ENCODE assay signal across 36 cellular contexts in the genomic region with DNA sequence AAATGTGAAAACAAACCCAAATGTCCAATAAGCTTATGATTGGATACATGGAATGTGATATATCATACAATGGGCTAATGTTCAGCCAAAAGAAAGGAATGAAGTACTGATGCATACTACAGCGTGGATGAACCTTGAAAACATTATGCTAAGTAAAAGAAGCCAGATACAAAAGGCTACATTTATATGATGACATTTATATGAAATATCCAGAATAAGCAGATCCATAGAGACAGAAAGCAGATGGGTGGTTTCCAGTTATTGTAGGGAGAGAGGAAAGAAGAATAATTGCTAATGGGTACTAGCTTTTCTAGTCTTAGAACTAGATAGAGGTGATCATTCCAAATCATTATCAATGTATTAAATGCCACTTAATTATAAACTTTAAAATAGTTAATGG.
DNase-seq lines count a peak whose midpoint lies in the region; ATAC-seq, FAIRE-seq and TF ChIP-seq lines count a peak whose summit lies in the region.
"Had no signal": no experiment of that assay in that cellular context is flagged by ENCODE, and none has a peak within 500 bp of the region (broad histone marks: within the 10 kb centered on the region; RNA-seq: fewer than 3 reads in every experiment).

No MANE protein-coding gene starts in this region.

- no peak for TF ChIP-seq RAD21 in A549 (conservative IDR thresholded peaks at IDR 0.05 in 1 of 2, IDR thresholded peaks at IDR 0.05 in 1 of 2)

- H3K27me3 Mint-ChIP-seq in astrocyte (ENCODE audit: low read depth, unreplicated experiment): no peaks in the 10 kb centered on the region
- H3K27me3 Mint-ChIP-seq: B cell; CD4-positive, alpha-beta memory T cell; CD4-positive, alpha-beta T cell; CD4-positive, CD25-positive, alpha-beta regulatory T cell; CD8-positive, alpha-beta memory T cell had no signal

- no peak for TF ChIP-seq EP300 in A549 (IDR thresholded peaks at IDR 0.05)

- TF ChIP-seq CTCF in A549 (IDR thresholded peaks at IDR 0.05) (no peak), astrocyte (IDR thresholded peaks at IDR 0.05; ENCODE audit: insufficient read depth, low read depth, low read length) (no peak), pancreas (IDR thresholded peaks at IDR 0.05) (no peak)

- H4K20me1 ChIP-seq in astrocyte (ENCODE audit: insufficient read depth, low read length): no peaks in the 10 kb centered on the region
- H4K20me1 ChIP-seq: BLaER1; BLaER1 treated with 17β-estradiol and CSF1 and Interleukin-3, amounts not matched to agents 10 nM and 100 nM had no signal

- H3K9me3 ChIP-seq in A549 (no peaks in the 10 kb centered on the region), astrocyte (ENCODE audit: insufficient read depth, low read depth, low read length) (no peaks in the 10 kb centered on the region), pancreas (no peaks in the 10 kb centered on the region)
- H3K9me3 ChIP-seq: BE2C, Caco-2 had no signal

- no peaks in the 10 kb centered on the region for H3K9me3 Mint-ChIP-seq in astrocyte (ENCODE audit: unreplicated experiment)

- 43% methylated on average over 1 of the region's 1 CpG for WGBS in A549 (ENCODE audit: missing lambda C conversion rate)
- 62 to 71% methylated on average over 1 of the region's 1 CpG for WGBS in pancreas, 2 donors

- H3K27me3 ChIP-seq in astrocyte (ENCODE audit: insufficient read depth, low read length): no peaks in the 10 kb centered on the region
- H3K27me3 ChIP-seq in pancreas: peaks cover 0 to 4% (median 0%) of the 10 kb centered on the region in 4 donors
- H3K27me3 ChIP-seq: BE2C; BLaER1; BLaER1 treated with 17β-estradiol and CSF1 and Interleukin-3, amounts not matched to agents 10 nM and 100 nM had no signal

- CTCF ChIA-PET in A549 (lab: Yijun Ruan, JAX): no interaction called here

- no peak overlapping the region for H3K27ac Mint-ChIP-seq in astrocyte (ENCODE audit: unreplicated experiment)
- H3K27ac Mint-ChIP-seq: B cell; CD14-positive monocyte; CD4-positive, alpha-beta memory T cell; CD4-positive, alpha-beta T cell; CD4-positive, CD25-positive, alpha-beta regulatory T cell; CD8-positive, alpha-beta memory T cell; CD8-positive, alpha-beta T cell had no signal

- H3K4me3 ChIP-seq in A549 (no peak overlapping the region), astrocyte (ENCODE audit: insufficient read depth, low read depth, low read length) (no peak overlapping the region), pancreas (no peak overlapping the region)
- H3K4me3 ChIP-seq: BLaER1; BLaER1 treated with 17β-estradiol and CSF1 and Interleukin-3, amounts not matched to agents 10 nM and 100 nM had no signal

- intact Hi-C loops in pancreas (cut with DNase I): no loop called here

- H3K27ac ChIP-seq in A549 (no peak overlapping the region), astrocyte (ENCODE audit: low read depth, low read length) (no peak overlapping the region), pancreas (no peak overlapping the region)
- H3K27ac ChIP-seq: 22Rv1; BLaER1; BLaER1 treated with 17β-estradiol and CSF1 and Interleukin-3, amounts not matched to agents 10 nM and 100 nM; C4-2B had no signal

- no peak overlapping the region for H2AFZ ChIP-seq in astrocyte (ENCODE audit: low read depth, low read length)

- POLR2A ChIA-PET in A549 (lab: Yijun Ruan, JAX): no interaction called here

- ATAC-seq in A549 (no peak), pancreas (no peak), HG03280 (IDR thresholded peaks at IDR 0.05; ENCODE audit: unreplicated experiment) (no peak)
- ATAC-seq: CD8-positive, alpha-beta T cell had no signal

- no peak overlapping the region for H3K4me3 Mint-ChIP-seq in astrocyte (ENCODE audit: unreplicated experiment)
- H3K4me3 Mint-ChIP-seq: B cell; CD14-positive monocyte; CD4-positive, alpha-beta memory T cell; CD4-positive, alpha-beta T cell; CD4-positive, CD25-positive, alpha-beta regulatory T cell; CD8-positive, alpha-beta memory T cell; CD8-positive, alpha-beta T cell had no signal

- no peak for TF ChIP-seq POLR2A in A549 (IDR thresholded peaks at IDR 0.05; ENCODE audit: low read length)

- H3K36me3 ChIP-seq in astrocyte (ENCODE audit: insufficient read depth, low read length) (no peaks in the 10 kb centered on the region), pancreas (no peaks in the 10 kb centered on the region)
- H3K36me3 ChIP-seq: BE2C; BLaER1; BLaER1 treated with 17β-estradiol and CSF1 and Interleukin-3, amounts not matched to agents 10 nM and 100 nM had no signal

- H3K4me1 ChIP-seq in A549: no peaks in the 10 kb centered on the region
- no peaks in the 10 kb centered on the region for H3K4me1 ChIP-seq in astrocyte (ENCODE audit: insufficient read depth, low read length)
- no peaks in the 10 kb centered on the region for H3K4me1 ChIP-seq in pancreas
- H3K4me1 ChIP-seq: BE2C; BLaER1; BLaER1 treated with 17β-estradiol and CSF1 and Interleukin-3, amounts not matched to agents 10 nM and 100 nM had no signal

- H3K4me2 ChIP-seq in A549 (no peak overlapping the region), astrocyte (ENCODE audit: low read length) (no peak overlapping the region)
- H3K4me2 ChIP-seq: BLaER1; BLaER1 treated with 17β-estradiol and CSF1 and Interleukin-3, amounts not matched to agents 10 nM and 100 nM had no signal

- DNase-seq in A549 (ENCODE audit: low read depth in 1 of 2, low spot score in 1 of 2): no peak
- DNase-seq in HTR-8/SVneo (ENCODE audit: insufficient read length, low spot score): no peak
- no peak for DNase-seq in astrocyte (ENCODE audit: low read depth)
- DNase-seq in pancreas: no peak
- DNase-seq in activated T-cell treated with anti-CD3 and anti-CD28 coated beads, Interleukin-2, amount 50 U/mL, for 1 hour: no peak
- DNase-seq in NCI-H510A treated with DMSO at 0.1 percent for 48 hours (lab: John Stamatoyannopoulos, UW): no peak
- DNase-seq in dedifferentiated amniotic fluid mesenchymal stem cell (ENCODE audit: extremely low spot score): no peak
- DNase-seq: 8988T; ACHN; AML-193; BE2C; C1 segment of cervical spinal cord; Caco-2; Calu3; CD4-positive, alpha-beta memory T cell; CD4-positive, alpha-beta T cell; CD4-positive, CD25-positive, alpha-beta regulatory T cell; CD8-positive, alpha-beta memory T cell; CD8-positive, alpha-beta T cell; COR-L47; DMS 273 treated with DMSO at 0.1 percent for 48 hours; DMS153; DMS53; DMS79; DMS79 treated with DMSO at 0.1 percent for 48 hours; DND-41; EL had no signal

- no peaks in the 10 kb centered on the region for H3K4me1 Mint-ChIP-seq in astrocyte (ENCODE audit: low read depth, unreplicated experiment)
- H3K4me1 Mint-ChIP-seq: B cell; CD14-positive monocyte; CD4-positive, alpha-beta memory T cell; CD4-positive, CD25-positive, alpha-beta regulatory T cell; CD8-positive, alpha-beta memory T cell had no signal

- H3K79me2 ChIP-seq in astrocyte (ENCODE audit: insufficient read depth, low read length): no peaks in the 10 kb centered on the region

- H3K9ac ChIP-seq in astrocyte (ENCODE audit: low read length): no peak overlapping the region
- H3K9ac ChIP-seq: BLaER1; BLaER1 treated with 17β-estradiol and CSF1 and Interleukin-3, amounts not matched to agents 10 nM and 100 nM had no signal

- FAIRE-seq in A549 (lab: Jason Lieb, UNC) (peak; percentile 90), HTR-8/SVneo (lab: Jason Lieb, UNC) (peak; percentile 40), astrocyte (lab: Jason Lieb, UNC) (peak; percentile 43), pancreas (lab: Jason Lieb, UNC) (peak; percentile 41)
- FAIRE-seq: A204.1, D721Med had no signal

- H3K36me3 Mint-ChIP-seq in astrocyte (ENCODE audit: low read depth, unreplicated experiment): no peaks in the 10 kb centered on the region
- H3K36me3 Mint-ChIP-seq: CD14-positive monocyte; CD4-positive, alpha-beta memory T cell; CD4-positive, CD25-positive, alpha-beta regulatory T cell; CD8-positive, alpha-beta memory T cell; CD8-positive, alpha-beta T cell had no signal

TF ChIP-seq in A549, 52 proteins besides CTCF, POLR2A, EP300 and RAD21:
- TF ChIP-seq FOSB (CRISPR knock-in tag; IDR thresholded peaks at IDR 0.05) (no peak), MYC (IDR thresholded peaks at IDR 0.05; ENCODE audit: borderline replicate concordance, low read length) (no peak), ZSCAN20 (CRISPR knock-in tag; IDR thresholded peaks at IDR 0.05) (no peak)
- TF ChIP-seq, protein P1, sequence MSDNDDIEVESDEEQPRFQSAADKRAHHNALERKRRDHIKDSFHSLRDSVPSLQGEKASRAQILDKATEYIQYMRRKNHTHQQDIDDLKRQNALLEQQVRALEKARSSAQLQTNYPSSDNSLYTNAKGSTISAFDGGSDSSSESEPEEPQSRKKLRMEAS (IDR thresholded peaks at IDR 0.05): no peak
